In genomic region chr1:12544357-12544756, GRCh38 we compare ENCODE assay signal across 24 cellular contexts.
DNase-seq lines count a peak whose midpoint lies in the region; ATAC-seq and TF ChIP-seq lines count a peak whose summit lies in the region.
"Had no signal": no experiment of that assay in that cellular context is flagged by ENCODE, and none has a peak within 500 bp of the region (broad histone marks: within the 10 kb centered on the region; RNA-seq: fewer than 3 reads in every experiment).

No MANE protein-coding gene starts in this region.

- TF ChIP-seq POLR2A in IMR-90 (IDR thresholded peaks at IDR 0.05; ENCODE audit: low read depth, low read length) (no peak), thyroid gland (IDR thresholded peaks at IDR 0.05) (no peak)

- H3K4me1 Mint-ChIP-seq in mesothelial cell of epicardium (peaks cover 58% of the 10 kb centered on the region), type B pancreatic cell (ENCODE audit: unreplicated experiment) (peaks cover 30% of the 10 kb centered on the region)
- H3K4me1 Mint-ChIP-seq in activated CD4-positive, alpha-beta T cell treated with anti-CD3 and anti-CD28 coated beads, Interleukin-2, amount 10 ng/mL, durations not matched to agents 7 days and 5 days: no peaks in the 10 kb centered on the region

- in situ Hi-C loops in IMR-90 (cut with MboI; ENCODE audit: low sequenced_read_pairs): no loop called here

- H3K4me3 ChIP-seq in IMR-90 (ENCODE audit: insufficient read depth, low read depth, low read length) (no peak overlapping the region), thyroid gland (replicated peaks in 1 of 3) (no peak overlapping the region)
- H3K4me3 ChIP-seq: A549; BLaER1 treated with 17β-estradiol and CSF1 and Interleukin-3, amounts not matched to agents 10 nM and 100 nM; GM23248; PC-9; SJSA1 had no signal

- no peak overlapping the region for H4K5ac ChIP-seq in IMR-90 (ENCODE audit: low read depth, low read length)

- no peak overlapping the region for H3K56ac ChIP-seq in IMR-90 (ENCODE audit: extremely low read depth, insufficient read depth, low read length)

- H4K91ac ChIP-seq in IMR-90 (ENCODE audit: insufficient read depth, low read depth, low read length): 0 out of 2 replicates have a peak overlapping the region, but pooled peaks have one; percentile 12

- peaks cover 7% of the 10 kb centered on the region; the same call in 1 of the 2 replicates for H3K27me3 ChIP-seq in IMR-90 (ENCODE audit: control insufficient read depth, insufficient read depth, low read length)
- no peaks in the 10 kb centered on the region for H3K27me3 ChIP-seq in thyroid gland
- H3K27me3 ChIP-seq: BLaER1 treated with 17β-estradiol and CSF1 and Interleukin-3, amounts not matched to agents 10 nM and 100 nM; SJSA1 had no signal

- 0 out of 2 replicates have a peak overlapping the region, but pooled peaks have one; percentile 30 for H2AK5ac ChIP-seq in IMR-90 (ENCODE audit: low read depth, low read length)

- H3K9me1 ChIP-seq in IMR-90 (ENCODE audit: insufficient read depth, low read length): peaks cover 4% of the 10 kb centered on the region

- peak overlapping the region; percentile 96 for H3K27ac Mint-ChIP-seq in mesothelial cell of epicardium
- peak overlapping the region; percentile 44 for H3K27ac Mint-ChIP-seq in type B pancreatic cell
- no peak overlapping the region for H3K27ac Mint-ChIP-seq in activated CD4-positive, alpha-beta T cell treated with anti-CD3 and anti-CD28 coated beads, Interleukin-2, amount 10 ng/mL, durations not matched to agents 7 days and 5 days
- H3K27ac Mint-ChIP-seq: CD4-positive, alpha-beta T cell had no signal

- no peak overlapping the region for H2AFZ ChIP-seq in IMR-90 (replicated peaks; ENCODE audit: low read length, poor library complexity)
- H2AFZ ChIP-seq: GM23248, PC-9 had no signal

- intact Hi-C loops in IMR-90 (cut with micrococcal nuclease): loop anchor here (5.0 kb wide), 1 partner anchor 62 kb away; no protein-coding TSS in a partner anchor
- intact Hi-C loops in thyroid gland (cut with DNase I): no loop called here

- H3K36me3 Mint-ChIP-seq in mesothelial cell of epicardium (no peaks in the 10 kb centered on the region), type B pancreatic cell (no peaks in the 10 kb centered on the region)
- no peaks in the 10 kb centered on the region for H3K36me3 Mint-ChIP-seq in activated CD4-positive, alpha-beta T cell treated with anti-CD3 and anti-CD28 coated beads, Interleukin-2, amount 10 ng/mL, durations not matched to agents 7 days and 5 days (ENCODE audit: low read depth)

- dilution Hi-C loops in IMR-90 (cut with HindIII; ENCODE audit: low sequenced_read_pairs, unreplicated experiment): no loop called here

- H3K9me3 ChIP-seq in IMR-90 (ENCODE audit: control insufficient read depth, insufficient read depth, low read length): no peaks in the 10 kb centered on the region
- H3K9me3 ChIP-seq in thyroid gland: no peaks in the 10 kb centered on the region
- H3K9me3 ChIP-seq: A549; BLaER1 treated with 17β-estradiol and CSF1 and Interleukin-3, amounts not matched to agents 10 nM and 100 nM; SJSA1 had no signal

- TF ChIP-seq RAD21 in IMR-90 (IDR thresholded peaks at IDR 0.05; ENCODE audit: low read length): no peak

- no peak for ATAC-seq in IMR-90 (ENCODE audit: low read depth)
- ATAC-seq: A549 had no signal

- BruUV-seq in IMR-90 (replicated peaks; lab: Mats Ljungman, UMichigan): no TSS peak

- no peak overlapping the region for H3K23ac ChIP-seq in IMR-90 (ENCODE audit: low read depth, low read length)

- no peak overlapping the region for H2AK9ac ChIP-seq in IMR-90 (replicated peaks; ENCODE audit: low read depth, low read length, poor library complexity)

- no peak overlapping the region for H3K14ac ChIP-seq in IMR-90 (replicated peaks; ENCODE audit: low read depth, low read length)

- H3K4ac ChIP-seq in IMR-90 (ENCODE audit: low read depth, low read length): no peak overlapping the region

- no peaks in the 10 kb centered on the region for H3K79me1 ChIP-seq in IMR-90 (ENCODE audit: low read depth in 1 of 2, low read length in 2 of 2)

- peak overlapping the region; percentile 35; the same call in 1 of the 2 replicates for H2BK120ac ChIP-seq in IMR-90 (ENCODE audit: low read depth, low read length)

- no peak overlapping the region for H2BK20ac ChIP-seq in IMR-90 (ENCODE audit: low read depth, low read length)

- DNase-seq in IMR-90 (no peak), dermis microvascular lymphatic vessel endothelial cell (ENCODE audit: low read depth in 2 of 2) (peak; percentile 24 to 27), mesothelial cell of epicardium (ENCODE audit: low spot score in 2 of 2, unreplicated experiment in 2 of 2) (no peak), type B pancreatic cell (ENCODE audit: extremely low spot score, unreplicated experiment) (no peak), pons (ENCODE audit: low spot score) (no peak), thyroid gland (no peak)
- no peak for DNase-seq in activated CD4-positive, alpha-beta T cell treated with anti-CD3 and anti-CD28 coated beads, Interleukin-2, amount 10 ng/mL, durations not matched to agents 7 days and 5 days
- DNase-seq: AML-193; CD4-positive, alpha-beta T cell; DMS53; GM23248; KG1; MM.1S; NCI-H2029; NCI-H446 treated with DMSO at 0.1 percent for 48 hours; NCI-H526; NCI-H82; NK-92 treated with Interleukin-12 subunit alpha and Interleukin-12 subunit beta, amount 100 ng/mL, for 24 hours; PC-9; Right ventricle myocardium superior; RPMI8226 had no signal

- H3K4me1 ChIP-seq in IMR-90 (ENCODE audit: control insufficient read depth, insufficient read depth, low read length) (peaks cover 25% of the 10 kb centered on the region), thyroid gland (peaks cover 26 to 57% of the 10 kb centered on the region in 2 donors)

- no peak overlapping the region for H2BK15ac ChIP-seq in IMR-90 (ENCODE audit: low read depth, low read length)

- H3K27ac ChIP-seq in IMR-90 (ENCODE audit: insufficient read depth, low read length): no peak overlapping the region
- no peak overlapping the region for H3K27ac ChIP-seq in thyroid gland
- H3K27ac ChIP-seq: BLaER1 treated with 17β-estradiol and CSF1 and Interleukin-3, amounts not matched to agents 10 nM and 100 nM; GM23248; PC-9; SJSA1 had no signal

- H3K4me2 ChIP-seq in IMR-90 (ENCODE audit: low read depth, low read length): no peak overlapping the region
- H3K4me2 ChIP-seq: A549, PC-9 had no signal

- H3K18ac ChIP-seq in IMR-90 (ENCODE audit: low read depth, low read length): no peak overlapping the region

- no peaks in the 10 kb centered on the region for H4K20me1 ChIP-seq in IMR-90 (ENCODE audit: insufficient read depth, low read length)
- H4K20me1 ChIP-seq: BLaER1 treated with 17β-estradiol and CSF1 and Interleukin-3, amounts not matched to agents 10 nM and 100 nM had no signal

- CTCF ChIA-PET in IMR-90 (lab: Yijun Ruan, JAX): no interaction called here
- CTCF ChIA-PET in activated CD4-positive, alpha-beta T cell treated with anti-CD3 and anti-CD28 coated beads, Interleukin-2, amount 10 ng/mL, durations not matched to agents 7 days and 5 days (lab: Charles Lee): no interaction called here

- no peak for TF ChIP-seq CTCF in IMR-90 (conservative IDR thresholded peaks at IDR 0.05; ENCODE audit: low read depth, low read length)
- no peak for TF ChIP-seq CTCF in mesothelial cell of epicardium (IDR thresholded peaks at IDR 0.05; ENCODE audit: unreplicated experiment)
- TF ChIP-seq CTCF in type B pancreatic cell (conservative IDR thresholded peaks at IDR 0.05): no peak
- TF ChIP-seq CTCF in thyroid gland (IDR thresholded peaks at IDR 0.05): no peak

- H3K4me3 Mint-ChIP-seq in mesothelial cell of epicardium (no peak overlapping the region), type B pancreatic cell (no peak overlapping the region)
- H3K4me3 Mint-ChIP-seq in activated CD4-positive, alpha-beta T cell treated with anti-CD3 and anti-CD28 coated beads, Interleukin-2, amount 10 ng/mL, durations not matched to agents 7 days and 5 days: no peak overlapping the region
- H3K4me3 Mint-ChIP-seq: CD4-positive, alpha-beta T cell had no signal

- no CpG with 5 or more reads among the region's 4 CpGs for WGBS in IMR-90 (ENCODE audit: extremely low coverage in 2 of 2, insufficient read length in 1 of 2), 2 experiments
- 61 to 79% methylated on average over 4 of the region's 4 CpGs for WGBS in thyroid gland, 2 donors

- no peak overlapping the region for H3K9ac ChIP-seq in IMR-90 (ENCODE audit: low read depth, low read length)
- H3K9ac ChIP-seq: GM23248 had no signal

- no peak overlapping the region for H2BK5ac ChIP-seq in IMR-90 (ENCODE audit: low read depth, low read length, poor library complexity, severe bottlenecking)

- no peaks in the 10 kb centered on the region for H3K9me3 Mint-ChIP-seq in mesothelial cell of epicardium
- no peaks in the 10 kb centered on the region for H3K9me3 Mint-ChIP-seq in type B pancreatic cell
- no peaks in the 10 kb centered on the region for H3K9me3 Mint-ChIP-seq in activated CD4-positive, alpha-beta T cell treated with anti-CD3 and anti-CD28 coated beads, Interleukin-2, amount 10 ng/mL, durations not matched to agents 7 days and 5 days
- H3K9me3 Mint-ChIP-seq: CD4-positive, alpha-beta T cell had no signal

- H3K27me3 Mint-ChIP-seq in mesothelial cell of epicardium (ENCODE audit: low read depth) (no peaks in the 10 kb centered on the region), type B pancreatic cell (no peaks in the 10 kb centered on the region)
- peaks cover 11% of the 10 kb centered on the region for H3K27me3 Mint-ChIP-seq in activated CD4-positive, alpha-beta T cell treated with anti-CD3 and anti-CD28 coated beads, Interleukin-2, amount 10 ng/mL, durations not matched to agents 7 days and 5 days
- H3K27me3 Mint-ChIP-seq: CD4-positive, alpha-beta T cell had no signal

- H4K8ac ChIP-seq in IMR-90 (ENCODE audit: low read depth in 2 of 2, low read length in 2 of 2): no peak overlapping the region

- POLR2A ChIA-PET in IMR-90 (lab: Charles Lee; ENCODE audit: unreplicated experiment): interaction anchor here (0.6 kb wide), 1 partner anchor 420 kb away, joined by 3 read pairs; no protein-coding TSS in a partner anchor
- POLR2A ChIA-PET in activated CD4-positive, alpha-beta T cell treated with anti-CD3 and anti-CD28 coated beads, Interleukin-2, amount 10 ng/mL, durations not matched to agents 7 days and 5 days (lab: Charles Lee): no interaction called here

- no peaks in the 10 kb centered on the region for H3K36me3 ChIP-seq in IMR-90 (ENCODE audit: control insufficient read depth, insufficient read depth, low read length)
- H3K36me3 ChIP-seq in thyroid gland: no peaks in the 10 kb centered on the region
- H3K36me3 ChIP-seq: BLaER1 treated with 17β-estradiol and CSF1 and Interleukin-3, amounts not matched to agents 10 nM and 100 nM; SJSA1 had no signal

TF ChIP-seq in IMR-90, 13 proteins besides CTCF, POLR2A, EP300 and RAD21:
- TF ChIP-seq SMC3 (IDR thresholded peaks at IDR 0.05; ENCODE audit: low read depth, low read length) (no peak), RCOR1 (IDR thresholded peaks at IDR 0.05; ENCODE audit: insufficient replicate concordance, low read length) (no peak), RFX5 (IDR thresholded peaks at IDR 0.05; ENCODE audit: low read depth, low read length) (no peak)
TF ChIP-seq in IMR-90: peak in this region for 0.

Comparison
In these comparisons a context has a peak if more than half of its experiments do, and no peak if none do; other contexts are left out.
1. DNase-seq: peak in dermis microvascular lymphatic vessel endothelial cell (2 of 2); none in IMR-90 (single experiment), mesothelial cell of epicardium (0 of 2), type B pancreatic cell (single experiment), pons (single experiment), thyroid gland (0 of 2) and activated CD4-positive, alpha-beta T cell treated with anti-CD3 and anti-CD28 coated beads, Interleukin-2, amount 10 ng/mL, durations not matched to agents 7 days and 5 days (single experiment).